In the genomic region with DNA sequence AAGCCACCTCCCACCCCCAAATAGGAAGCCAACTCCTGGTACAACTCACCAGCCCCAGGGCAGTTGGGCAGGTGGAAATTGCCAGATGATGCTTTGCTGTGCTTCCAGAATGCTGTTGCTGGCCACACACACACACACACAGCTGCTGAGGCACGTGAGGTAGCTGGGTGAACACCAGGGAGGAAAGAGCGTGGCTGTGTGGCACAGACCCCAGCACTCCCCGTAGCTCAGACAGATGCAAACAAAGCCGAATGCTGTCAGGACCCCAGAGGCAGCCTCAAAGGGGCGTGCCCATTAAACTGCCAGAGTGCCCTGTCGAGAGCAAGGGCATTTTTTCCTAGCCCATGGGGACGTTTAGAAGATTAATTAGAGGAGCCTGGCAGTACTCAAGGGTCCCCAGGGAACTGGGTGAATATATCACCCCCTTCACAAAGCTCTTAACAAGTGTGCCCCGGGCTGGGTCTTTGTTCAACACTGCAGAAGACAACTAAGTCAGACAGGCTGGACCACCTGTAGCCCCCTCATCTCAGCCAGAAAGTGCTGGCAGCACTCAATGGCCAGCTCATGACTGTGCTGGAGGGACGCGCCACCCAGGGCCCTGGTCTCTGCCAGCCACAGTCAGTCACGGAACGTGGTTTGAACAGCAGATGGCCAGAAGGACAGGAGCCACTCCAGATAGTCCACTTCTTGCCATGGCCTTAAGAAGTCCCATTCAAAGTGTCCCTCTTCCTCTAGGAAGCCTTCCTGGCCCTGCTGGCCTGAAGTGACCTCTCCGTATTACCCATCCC, we compare ENCODE assay signal across 29 cellular contexts. TPM values are rescaled to one million over a fixed set of nuclear protein-coding genes. Genes with fewer than 3 reads are reported as not detected.
DNase-seq lines count a peak whose midpoint lies in the region; ATAC-seq and TF ChIP-seq lines count a peak whose summit lies in the region.
"Had no signal": no experiment of that assay in that cellular context is flagged by ENCODE, and none has a peak within 500 bp of the region (broad histone marks: within the 10 kb centered on the region; RNA-seq: fewer than 3 reads in every experiment).

No MANE protein-coding gene starts in this region.

- peaks cover 70% of the 10 kb centered on the region for H3K36me3 ChIP-seq in BLaER1
- H3K36me3 ChIP-seq: transverse colon had no signal

- H3K9me3 Mint-ChIP-seq in glutamatergic neuron (ENCODE audit: unreplicated experiment), result peaks cover 3% of the 10 kb centered on the region
- H3K9me3 Mint-ChIP-seq: activated B cell treated with CpG ODN at 0.5 μM for 24 hours; activated T-cell treated with anti-CD3 and anti-CD28 coated beads, Interleukin-2, amount 50 U/mL, for 4 hours; natural killer cell treated with Interleukin-12 subunit alpha and Interleukin-12 subunit beta and Interleukin-15 and Interleukin-18, amount 100 ng/mL, for 72 hours; stimulated activated effector memory CD8-positive, alpha-beta T cell treated with anti-CD3 and anti-CD28 coated beads, Interleukin-12 subunit alpha, Interleukin-12 subunit beta, amount 100 ng/mL, for 72 hours; T-helper 1 cell treated with Interleukin-12 subunit alpha and Interleukin-12 subunit beta and Interleukin-4 antibody, amounts not matched to agents 30 μg/mL and 1 μg/mL, for 36 hours had no signal

- H3K4me3 ChIP-seq in BLaER1, result no peak overlapping the region
- H3K4me3 ChIP-seq: BLaER1 treated with 17β-estradiol and CSF1 and Interleukin-3, amounts not matched to agents 10 nM and 100 nM; gastroesophageal sphincter; lower lobe of right lung; PC-9; transverse colon had no signal

- H3K27ac ChIP-seq in BLaER1, result peak overlapping the region; percentile 19; the same call in 1 of the 2 replicates
- H3K27ac ChIP-seq: BLaER1 treated with 17β-estradiol and CSF1 and Interleukin-3, amounts not matched to agents 10 nM and 100 nM; gastroesophageal sphincter; lower lobe of right lung; PC-9; transverse colon had no signal

- H3K4me1 ChIP-seq in BLaER1, result peaks cover 11% of the 10 kb centered on the region
- H3K4me1 ChIP-seq: gastroesophageal sphincter, lower lobe of right lung, transverse colon had no signal

- peaks cover 21% of the 10 kb centered on the region for H3K4me1 Mint-ChIP-seq in glutamatergic neuron (ENCODE audit: low read depth, unreplicated experiment)
- H3K4me1 Mint-ChIP-seq: activated B cell treated with CpG ODN at 0.5 μM for 24 hours; stimulated activated effector memory CD8-positive, alpha-beta T cell treated with anti-CD3 and anti-CD28 coated beads, Interleukin-12 subunit alpha, Interleukin-12 subunit beta, amount 100 ng/mL, for 72 hours had no signal

- peaks cover 10% of the 10 kb centered on the region for H3K27me3 Mint-ChIP-seq in glutamatergic neuron (ENCODE audit: unreplicated experiment)
- H3K27me3 Mint-ChIP-seq: activated B cell treated with CpG ODN at 0.5 μM for 24 hours; natural killer cell treated with Interleukin-12 subunit alpha and Interleukin-12 subunit beta and Interleukin-15 and Interleukin-18, amount 100 ng/mL, for 72 hours had no signal

- TF ChIP-seq CTCF in glutamatergic neuron (IDR thresholded peaks at IDR 0.05; ENCODE audit: partially characterized antibody, unreplicated experiment), result no peak

- peak overlapping the region; percentile 16 for H3K27ac Mint-ChIP-seq in glutamatergic neuron (ENCODE audit: unreplicated experiment)
- H3K27ac Mint-ChIP-seq: activated B cell treated with CpG ODN at 0.5 μM for 24 hours; natural killer cell treated with Interleukin-12 subunit alpha and Interleukin-12 subunit beta and Interleukin-15 and Interleukin-18, amount 100 ng/mL, for 72 hours; stimulated activated effector memory CD8-positive, alpha-beta T cell treated with anti-CD3 and anti-CD28 coated beads, Interleukin-12 subunit alpha, Interleukin-12 subunit beta, amount 100 ng/mL, for 72 hours; T-helper 1 cell treated with Interleukin-12 subunit alpha and Interleukin-12 subunit beta and Interleukin-4 antibody, amounts not matched to agents 30 μg/mL and 1 μg/mL, for 36 hours had no signal

- peak overlapping the region; percentile 43 for H3K4me2 ChIP-seq in BLaER1
- H3K4me2 ChIP-seq: PC-9 had no signal

- ATAC-seq in HG03095 (IDR thresholded peaks at IDR 0.05; ENCODE audit: unreplicated experiment), result no peak
- ATAC-seq in GM18909 (IDR thresholded peaks at IDR 0.05; ENCODE audit: poor library complexity, unreplicated experiment), result no peak
- ATAC-seq: activated T-cell treated with anti-CD3 and anti-CD28 coated beads, Interleukin-2, amount 50 U/mL, for 4 hours; gastroesophageal sphincter; Right ventricle myocardium inferior; SK-N-SH treated with all-trans-retinoic acid at 6 μM for 48 hours; stimulated activated effector memory CD8-positive, alpha-beta T cell treated with anti-CD3 and anti-CD28 coated beads, Interleukin-12 subunit alpha, Interleukin-12 subunit beta, amount 100 ng/mL, for 72 hours had no signal

- DNase-seq in NCI-H128 (lab: John Stamatoyannopoulos, UW; ENCODE audit: unreplicated experiment) (peak; percentile 24), NCI-H345 treated with DMSO at 0.1 percent for 48 hours (lab: John Stamatoyannopoulos, UW; ENCODE audit: unreplicated experiment) (peak; percentile 25), glutamatergic neuron (no peak), COLO829 (ENCODE audit: low spot score) (no peak), NCI-H510A treated with DMSO at 0.1 percent for 48 hours (lab: John Stamatoyannopoulos, UW) (no peak)
- DNase-seq: activated B cell treated with CpG ODN at 0.5 μM for 24 hours; activated CD4-positive, alpha-beta T cell treated with anti-CD3 and anti-CD28 coated beads, Interleukin-2, amount 50 U/mL, for 1 hour; activated gamma-delta T cell treated with Interleukin-2 at 50 U/mL for 16 hours; activated T-cell treated with anti-CD3 and anti-CD28 coated beads, Interleukin-2, amount 50 U/mL, for 4 hours; amygdala; COR-L47; GF-D8; HCEC 1CT; hippocampal formation; Karpas-422; NCI-H1694 treated with DMSO at 0.1 percent for 48 hours; PC-9; transverse colon had no signal

- H3K27me3 ChIP-seq in BLaER1, result no peaks in the 10 kb centered on the region
- H3K27me3 ChIP-seq: BLaER1 treated with 17β-estradiol and CSF1 and Interleukin-3, amounts not matched to agents 10 nM and 100 nM; gastroesophageal sphincter; transverse colon had no signal

- H3K4me3 Mint-ChIP-seq in glutamatergic neuron (ENCODE audit: unreplicated experiment), result no peak overlapping the region
- H3K4me3 Mint-ChIP-seq: activated B cell treated with CpG ODN at 0.5 μM for 24 hours; activated T-cell treated with anti-CD3 and anti-CD28 coated beads, Interleukin-2, amount 50 U/mL, for 4 hours; natural killer cell treated with Interleukin-12 subunit alpha and Interleukin-12 subunit beta and Interleukin-15 and Interleukin-18, amount 100 ng/mL, for 72 hours; stimulated activated effector memory CD8-positive, alpha-beta T cell treated with anti-CD3 and anti-CD28 coated beads, Interleukin-12 subunit alpha, Interleukin-12 subunit beta, amount 100 ng/mL, for 72 hours; T-helper 1 cell treated with Interleukin-12 subunit alpha and Interleukin-12 subunit beta and Interleukin-4 antibody, amounts not matched to agents 30 μg/mL and 1 μg/mL, for 36 hours had no signal

- H3K9ac ChIP-seq in BLaER1, result no peak overlapping the region
- H3K9ac ChIP-seq: BLaER1 treated with 17β-estradiol and CSF1 and Interleukin-3, amounts not matched to agents 10 nM and 100 nM had no signal

- no peaks in the 10 kb centered on the region for H3K36me3 Mint-ChIP-seq in glutamatergic neuron (ENCODE audit: unreplicated experiment)
- H3K36me3 Mint-ChIP-seq: natural killer cell treated with Interleukin-12 subunit alpha and Interleukin-12 subunit beta and Interleukin-15 and Interleukin-18, amount 100 ng/mL, for 72 hours; stimulated activated effector memory CD8-positive, alpha-beta T cell treated with anti-CD3 and anti-CD28 coated beads, Interleukin-12 subunit alpha, Interleukin-12 subunit beta, amount 100 ng/mL, for 72 hours had no signal

- no peaks in the 10 kb centered on the region for H4K20me1 ChIP-seq in BLaER1
- H4K20me1 ChIP-seq: BLaER1 treated with 17β-estradiol and CSF1 and Interleukin-3, amounts not matched to agents 10 nM and 100 nM had no signal

- H3K9me3 ChIP-seq in BLaER1, result no peaks in the 10 kb centered on the region
- H3K9me3 ChIP-seq: BLaER1 treated with 17β-estradiol and CSF1 and Interleukin-3, amounts not matched to agents 10 nM and 100 nM; gastroesophageal sphincter; lower lobe of right lung; transverse colon had no signal

RNA-seq across cellular contexts. Expression of a gene that starts 37.6 kb away (rescaled TPM):
- total RNA-seq in glutamatergic neuron (ENCODE audit: unreplicated experiment), result 83.1 TPM

Comparison
In these comparisons a context has a peak if more than half of its experiments do, and no peak if none do; other contexts are left out.
1. DNase-seq: peak in NCI-H128 (single experiment) and NCI-H345 treated with DMSO at 0.1 percent for 48 hours (single experiment); none in glutamatergic neuron (single experiment), COLO829 (single experiment) and NCI-H510A treated with DMSO at 0.1 percent for 48 hours (single experiment).